34 cellular contexts compared by ENCODE assay signal in genomic region chr3:175215833-175216232, GRCh38.
"Had no signal": no experiment of that assay in that cellular context is flagged by ENCODE, and none has a peak within 500 bp of the region (broad histone marks: within the 10 kb centered on the region; RNA-seq: fewer than 3 reads in every experiment).

No MANE protein-coding gene starts in this region.

- H3K36me3 ChIP-seq: MG63 had no signal

- DNase-seq: Karpas-422, Kasumi-1, MG63, MM.1S, MV-4-11, NCI-H1048, NCI-H1092, NCI-H1092 treated with DMSO at 0.1 percent for 48 hours, NCI-H1105, NCI-H1105 treated with DMSO at 0.1 percent for 48 hours, NCI-H1417, NCI-H1417 treated with DMSO at 0.1 percent for 48 hours, NCI-H1436, NCI-H1436 treated with DMSO at 0.1 percent for 48 hours, NCI-H146, NCI-H1694, NCI-H1694 treated with DMSO at 0.1 percent for 48 hours, NCI-H187, NCI-H187 treated with DMSO at 0.1 percent for 48 hours, NCI-H1930, NCI-H2029, NCI-H2029 treated with DMSO at 0.1 percent for 48 hours, NCI-H2081, NCI-H2081 treated with DMSO at 0.1 percent for 48 hours, NCI-H2107, NCI-H2171, NCI-H2171 treated with DMSO at 0.1 percent for 48 hours, NCI-H2227 treated with DMSO at 0.1 percent for 48 hours, NCI-H226, NCI-H345, NCI-H510A, NCI-H510A treated with DMSO at 0.1 percent for 48 hours, NCI-H524, NCI-H524 treated with DMSO at 0.1 percent for 48 hours had no signal

- H3K4me3 ChIP-seq: MG63 had no signal

- H3K27me3 ChIP-seq: MG63 had no signal

- H3K9me3 ChIP-seq: MG63 had no signal
